1 cellular context compared by ENCODE assay signal in genomic region chr2:71833272-71833671, GRCh38.
TF ChIP-seq lines count a peak whose summit lies in the region.

No MANE protein-coding gene starts in this region.

TF ChIP-seq in HepG2, 621 proteins besides CTCF, POLR2A, EP300 and RAD21 (continued from another document):
- TF ChIP-seq ZNF691 (CRISPR knock-in tag; IDR thresholded peaks at IDR 0.05; ENCODE audit: borderline replicate concordance, low read depth) (no peak), FOXM1 (CRISPR knock-in tag; IDR thresholded peaks at IDR 0.05) (no peak)
